In the genomic region with DNA sequence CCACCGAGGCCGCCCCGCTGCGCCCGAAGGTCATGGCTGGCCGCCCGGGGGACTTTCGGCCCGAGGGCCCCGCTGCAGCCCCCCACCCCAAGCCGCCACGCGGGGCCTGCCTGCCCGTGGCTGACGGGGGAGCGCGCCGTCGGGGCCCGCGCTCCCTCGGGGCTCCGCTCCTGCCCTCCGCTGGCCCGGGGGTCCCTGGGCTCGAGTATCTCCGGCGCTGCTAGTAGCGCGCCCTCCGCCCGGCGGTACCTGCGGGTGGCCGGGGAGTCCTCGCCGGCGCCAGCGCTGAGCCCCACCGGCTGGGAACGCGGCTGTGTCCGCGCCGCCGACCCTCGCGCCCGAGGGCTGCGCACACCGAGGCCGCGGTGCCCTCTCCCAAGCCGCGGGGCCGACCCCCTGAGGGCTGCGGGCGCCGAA, we compare ENCODE assay signal across 8 cellular contexts. TPM values are rescaled to one million over a fixed set of nuclear protein-coding genes. Genes with fewer than 3 reads are reported as not detected.
DNase-seq lines count a peak whose midpoint lies in the region; ATAC-seq, FAIRE-seq and TF ChIP-seq lines count a peak whose summit lies in the region.

No MANE protein-coding gene starts in this region.

- no peak overlapping the region for H3K27ac ChIP-seq in coronary artery
- H3K27ac ChIP-seq in pancreas = no peak overlapping the region

- no peaks in the 10 kb centered on the region for H3K4me1 ChIP-seq in pancreas

- FAIRE-seq in pancreas (lab: Jason Lieb, UNC) = no peak

- H3K4me3 ChIP-seq in coronary artery (peak overlapping the region; percentile 77), pancreas (peak overlapping the region; percentile 36 to 65 (median 50))

- H3K9me3 ChIP-seq in pancreas = no peaks in the 10 kb centered on the region

- no peak overlapping the region for H3K4me3 Mint-ChIP-seq in activated T-helper 1 cell treated with anti-CD3 and anti-CD28 coated beads, Interleukin-12 subunit alpha, Interleukin-12 subunit beta, Interleukin-2, Interleukin-4 antibody, amounts not matched to agents 30 ng/mL and 10 ng/mL and 1 ng/mL, durations not matched to agents 14 hours and 24 hours and 36 hours

- peaks cover 2% of the 10 kb centered on the region for H3K36me3 Mint-ChIP-seq in activated T-helper 1 cell treated with anti-CD3 and anti-CD28 coated beads, Interleukin-12 subunit alpha, Interleukin-12 subunit beta, Interleukin-2, Interleukin-4 antibody, amounts not matched to agents 30 ng/mL and 10 ng/mL and 1 ng/mL, durations not matched to agents 14 hours and 24 hours and 36 hours (ENCODE audit: low read depth)

- ATAC-seq in GM18502 (IDR thresholded peaks at IDR 0.05; ENCODE audit: poor library complexity, unreplicated experiment) (peak; percentile 35), HG03139 (IDR thresholded peaks at IDR 0.05; ENCODE audit: unreplicated experiment) (peak; percentile 16), pancreas (peak in 3 of 4 donors; percentile 2 to 29 (median 19)), sciatic nerve (no peak)

- H3K9me3 Mint-ChIP-seq in activated T-helper 1 cell treated with anti-CD3 and anti-CD28 coated beads, Interleukin-12 subunit alpha, Interleukin-12 subunit beta, Interleukin-2, Interleukin-4 antibody, amounts not matched to agents 30 ng/mL and 10 ng/mL and 1 ng/mL, durations not matched to agents 14 hours and 24 hours and 36 hours = no peaks in the 10 kb centered on the region

- H3K36me3 ChIP-seq in pancreas = no peaks in the 10 kb centered on the region

- H3K4me1 Mint-ChIP-seq in activated T-helper 1 cell treated with anti-CD3 and anti-CD28 coated beads, Interleukin-12 subunit alpha, Interleukin-12 subunit beta, Interleukin-2, Interleukin-4 antibody, amounts not matched to agents 30 ng/mL and 10 ng/mL and 1 ng/mL, durations not matched to agents 14 hours and 24 hours and 36 hours (ENCODE audit: low read depth) = peaks cover 9% of the 10 kb centered on the region

- peaks cover 43% of the 10 kb centered on the region for H3K27me3 Mint-ChIP-seq in activated T-helper 1 cell treated with anti-CD3 and anti-CD28 coated beads, Interleukin-12 subunit alpha, Interleukin-12 subunit beta, Interleukin-2, Interleukin-4 antibody, amounts not matched to agents 30 ng/mL and 10 ng/mL and 1 ng/mL, durations not matched to agents 14 hours and 24 hours and 36 hours (ENCODE audit: insufficient read depth)

- no peak for TF ChIP-seq CTCF in coronary artery (IDR thresholded peaks at IDR 0.05)
- no peak for TF ChIP-seq CTCF in pancreas (IDR thresholded peaks at IDR 0.05)

- H3K27ac Mint-ChIP-seq in activated T-helper 1 cell treated with anti-CD3 and anti-CD28 coated beads, Interleukin-12 subunit alpha, Interleukin-12 subunit beta, Interleukin-2, Interleukin-4 antibody, amounts not matched to agents 30 ng/mL and 10 ng/mL and 1 ng/mL, durations not matched to agents 14 hours and 24 hours and 36 hours = no peak overlapping the region

- intact Hi-C loops in pancreas (cut with DNase I) = no loop called here
- intact Hi-C loops in activated T-helper 1 cell treated with anti-CD3 and anti-CD28 coated beads, Interleukin-12 subunit alpha, Interleukin-12 subunit beta, Interleukin-2, Interleukin-4 antibody, amounts not matched to agents 30 ng/mL and 10 ng/mL and 1 ng/mL, durations not matched to agents 14 hours and 24 hours and 36 hours (cut with micrococcal nuclease) = loop anchor here (5.0 kb wide), 3 partner anchors 71 to 396 kb away; a partner anchor contains a TSS
- intact Hi-C loops in sciatic nerve (cut with DNase I) = loop anchor here (10.0 kb wide), 1 partner anchor 161 kb away; no protein-coding TSS in a partner anchor

- 2 to 4% methylated on average over 50 to 59 of the region's 59 CpGs for WGBS in pancreas, 2 donors

- DNase-seq in coronary artery (ENCODE audit: low spot score) = no peak
- DNase-seq in pancreas = peak in 1 of 6 donors; percentile 21
- no peak for DNase-seq in NOMO-1 (lab: John Stamatoyannopoulos, UW; ENCODE audit: unreplicated experiment in 2 of 2)
- DNase-seq in effector CD4-positive, alpha-beta T cell = no peak
- no peak for DNase-seq in activated T-helper 1 cell treated with anti-CD3 and anti-CD28 coated beads, Interleukin-12 subunit alpha, Interleukin-12 subunit beta, Interleukin-2, Interleukin-4 antibody, amounts not matched to agents 30 ng/mL and 10 ng/mL and 1 ng/mL, durations not matched to agents 14 hours and 24 hours and 36 hours (ENCODE audit: low spot score)
- DNase-seq in sciatic nerve (ENCODE audit: low spot score) = no peak

- peaks cover 0 to 5% (median 0%) of the 10 kb centered on the region in 4 donors for H3K27me3 ChIP-seq in pancreas

RNA-seq across cellular contexts. Expression of a gene that starts 0.3 kb away (rescaled TPM):
- total RNA-seq in pancreas = under 1 TPM; 0.23 to 0.83 (median 0.74) TPM
- under 1 TPM; 0.42 to 0.77 TPM for polyA plus RNA-seq in pancreas
- 0.10 and 0.12 TPM in 2 replicates for total RNA-seq in activated T-helper 1 cell treated with anti-CD3 and anti-CD28 coated beads, Interleukin-12 subunit alpha, Interleukin-12 subunit beta, Interleukin-2, Interleukin-4 antibody, amounts not matched to agents 30 ng/mL and 10 ng/mL and 1 ng/mL, durations not matched to agents 14 hours and 24 hours and 36 hours
- 5.4 TPM for total RNA-seq in sciatic nerve

Comparison
In these comparisons a context has a peak if more than half of its experiments do, and no peak if none do; other contexts are left out.
1. intact Hi-C loops: an anchor here in activated T-helper 1 cell treated with anti-CD3 and anti-CD28 coated beads, Interleukin-12 subunit alpha, Interleukin-12 subunit beta, Interleukin-2, Interleukin-4 antibody, amounts not matched to agents 30 ng/mL and 10 ng/mL and 1 ng/mL, durations not matched to agents 14 hours and 24 hours and 36 hours (5.0 kb wide) and sciatic nerve (10.0 kb wide); none called in pancreas.